In the genomic region with DNA sequence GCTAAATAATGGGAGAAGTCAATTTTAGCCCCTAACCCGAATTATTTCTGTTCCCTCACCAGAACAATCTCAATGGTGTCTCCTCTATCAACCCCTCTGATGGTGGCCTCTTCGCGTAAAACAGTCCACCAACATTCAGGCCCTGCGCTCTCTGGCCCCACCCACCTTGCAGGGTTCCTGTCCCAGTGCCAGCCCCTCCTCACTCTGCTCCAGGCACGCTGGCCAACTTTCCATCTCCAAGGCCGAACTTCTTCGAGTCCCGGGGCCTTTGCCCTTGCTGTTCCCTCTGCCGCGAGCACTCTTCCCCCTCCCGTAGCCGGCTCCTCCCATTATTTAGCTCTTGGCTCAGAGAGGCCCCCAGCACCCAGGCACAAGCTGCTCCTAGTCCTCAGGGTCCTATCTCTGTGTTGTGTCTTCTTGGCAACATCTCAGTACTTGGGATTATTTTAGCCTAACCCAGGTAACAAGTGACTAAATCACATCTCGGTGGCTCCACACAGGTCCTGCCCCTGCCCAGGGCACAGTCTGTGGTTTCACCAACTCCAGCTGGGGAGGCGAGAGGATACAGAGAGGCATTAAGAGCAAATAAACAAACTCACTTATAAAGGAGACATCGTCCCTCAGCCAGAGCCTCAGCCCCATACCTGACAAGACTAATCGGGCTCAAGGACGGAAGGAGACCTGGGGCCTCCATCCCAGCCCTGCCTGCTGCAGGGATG, we compare ENCODE assay signal across 9 cellular contexts. TPM values are rescaled to one million over a fixed set of nuclear protein-coding genes. Genes with fewer than 3 reads are reported as not detected.
DNase-seq lines count a peak whose midpoint lies in the region; ATAC-seq and TF ChIP-seq lines count a peak whose summit lies in the region.
"Had no signal": no experiment of that assay in that cellular context is flagged by ENCODE, and none has a peak within 500 bp of the region (broad histone marks: within the 10 kb centered on the region; RNA-seq: fewer than 3 reads in every experiment).

No MANE protein-coding gene starts in this region.

- WGBS in liver, result 52% methylated on average over 17 of the region's 17 CpGs
- WGBS in tibial nerve, 2 donors, result 30 to 60% methylated on average over 14 to 17 of the region's 17 CpGs

- H3K4me3 ChIP-seq in liver (ENCODE audit: low read depth in 1 of 3, low read length in 3 of 3) (no peak overlapping the region), tibial nerve (no peak overlapping the region)
- H3K4me3 ChIP-seq: spleen had no signal

- ATAC-seq in HG02610 (IDR thresholded peaks at IDR 0.05; ENCODE audit: unreplicated experiment) (no peak), GM21390 (IDR thresholded peaks at IDR 0.05; ENCODE audit: unreplicated experiment) (no peak)

- peaks cover 2 to 12% (median 7%) of the 10 kb centered on the region in 4 donors for H3K4me1 ChIP-seq in liver (ENCODE audit: control insufficient read depth in 4 of 4, insufficient read depth in 4 of 4, low read length in 3 of 4)
- H3K4me1 ChIP-seq in tibial nerve, result peaks cover 0 to 24% (median 2%) of the 10 kb centered on the region in 4 donors

- no peaks in the 10 kb centered on the region for H3K27me3 ChIP-seq in liver (ENCODE audit: control insufficient read depth in 4 of 4, insufficient read depth in 4 of 4, low read length in 3 of 4)
- no peaks in the 10 kb centered on the region for H3K27me3 ChIP-seq in tibial nerve

- H3K27ac ChIP-seq in liver (ENCODE audit: low read depth in 1 of 2, low read length in 2 of 2) (peak overlapping the region in 1 of 2 donors; percentile 6), tibial nerve (peak overlapping the region in 1 of 4 donors; percentile 6)
- H3K27ac ChIP-seq: spleen had no signal

- TF ChIP-seq CTCF in liver (IDR thresholded peaks at IDR 0.05; ENCODE audit: low read depth, low read length, missing input control) (no peak), tibial nerve (IDR thresholded peaks at IDR 0.05) (no peak)

- peak; percentile 49 for DNase-seq in M059J (ENCODE audit: low read depth)
- DNase-seq in cerebellar cortex (ENCODE audit: low spot score), result peak; percentile 44
- DNase-seq in tibial nerve (ENCODE audit: low spot score in 2 of 2), result peak; percentile 53 to 64
- DNase-seq in NCI-H1930 (lab: John Stamatoyannopoulos, UW), result no peak
- DNase-seq in HUDEP-2 (lab: John Stamatoyannopoulos, UW; ENCODE audit: unreplicated experiment in 76 of 76), result no peak

- no peak for TF ChIP-seq POLR2A in tibial nerve (IDR thresholded peaks at IDR 0.05)

- H3K9ac ChIP-seq in liver (ENCODE audit: low read depth in 1 of 2, low read length in 2 of 2), result no peak overlapping the region

- no peak for TF ChIP-seq RAD21 in liver (IDR thresholded peaks at IDR 0.05)

- TF ChIP-seq EP300 in tibial nerve (IDR thresholded peaks at IDR 0.05), result no peak

- no peaks in the 10 kb centered on the region for H3K36me3 ChIP-seq in liver (ENCODE audit: control insufficient read depth in 4 of 4, insufficient read depth in 3 of 4, low read depth in 1 of 4, low read length in 3 of 4)
- no peaks in the 10 kb centered on the region for H3K36me3 ChIP-seq in tibial nerve
- H3K36me3 ChIP-seq: spleen had no signal

- H3K9me3 ChIP-seq in liver (ENCODE audit: control insufficient read depth in 4 of 4, low read length in 3 of 4) (no peaks in the 10 kb centered on the region), tibial nerve (no peaks in the 10 kb centered on the region)
- H3K9me3 ChIP-seq: spleen had no signal

TF ChIP-seq in liver, 16 proteins besides CTCF, POLR2A, EP300 and RAD21:
- TF ChIP-seq HNF4G (IDR thresholded peaks at IDR 0.05) (no peak), TAF1 (conservative IDR thresholded peaks at IDR 0.05) (no peak), HNF4A (conservative IDR thresholded peaks at IDR 0.05) (no peak), FOXA2 (IDR thresholded peaks at IDR 0.05) (no peak), NR2F2 (IDR thresholded peaks at IDR 0.05) (peak; percentile 48), REST (IDR thresholded peaks at IDR 0.05) (peak; percentile 7)

RNA-seq across cellular contexts. Expression of gene IQSEC1, which starts 19.6 kb away (rescaled TPM):
- 3.0 and 7.4 TPM in 2 replicates for total RNA-seq in M059J (2014; rRNA removed; shearing (Covaris generic))
- 10 to 100 TPM; 54.7 to 56.0 TPM for total RNA-seq in liver
- 10 to 100 TPM; 12.7 to 17.7 TPM for polyA plus RNA-seq in liver
- 10 to 100 TPM; 58.2 to 77.5 (median 68.6) TPM for total RNA-seq in tibial nerve

Comparison
In these comparisons a context has a peak if more than half of its experiments do, and no peak if none do; other contexts are left out.
1. DNase-seq: peak in M059J (single experiment), cerebellar cortex (single experiment) and tibial nerve (2 of 2); none in NCI-H1930 (0 of 2) and HUDEP-2 (0 of 76).